In genomic region chr12:27060740-27061139, GRCh38 we compare ENCODE assay signal across 18 cellular contexts. TPM values are rescaled to one million over a fixed set of nuclear protein-coding genes. Genes with fewer than 3 reads are reported as not detected.
A peak's percentile ranks its signal among the peaks of the same experiment; 100 is the strongest.
DNase-seq lines count a peak whose midpoint lies in the region; ATAC-seq, FAIRE-seq and TF ChIP-seq lines count a peak whose summit lies in the region.
"Had no signal": no experiment of that assay in that cellular context is flagged by ENCODE, and none has a peak within 500 bp of the region (broad histone marks: within the 10 kb centered on the region; RNA-seq: fewer than 3 reads in every experiment).

No MANE protein-coding gene starts in this region.

- TF ChIP-seq RAD21 in HepG2 (CRISPR knock-in tag; IDR thresholded peaks at IDR 0.05) (no peak), SK-N-SH (IDR thresholded peaks at IDR 0.05; ENCODE audit: low read length) (no peak)

- H3K27ac ChIP-seq in HepG2 (ENCODE audit: extremely low read length, insufficient read depth, low read length) (no peak overlapping the region), right lobe of liver (no peak overlapping the region), neuronal stem cell (replicated peaks; ENCODE audit: low read length) (no peak overlapping the region), SK-N-SH (ENCODE audit: low read depth in 2 of 2, low read length in 1 of 2) (no peak overlapping the region), WERI-Rb-1 (no peak overlapping the region)
- H3K27ac ChIP-seq: 22Rv1, BLaER1, GM23248, HL-60 had no signal

- no peaks in the 10 kb centered on the region for H3K27me3 Mint-ChIP-seq in activated CD4-positive, alpha-beta T cell treated with anti-CD3 and anti-CD28 coated beads, Interleukin-2, amount 10 ng/mL, durations not matched to agents 24 days and 14 days
- H3K27me3 Mint-ChIP-seq: CD4-positive, CD25-positive, alpha-beta regulatory T cell had no signal

- H3K27me3 ChIP-seq in HepG2 (ENCODE audit: control insufficient read depth in 1 of 2, insufficient read depth in 2 of 2, low read length in 2 of 2) (no peaks in the 10 kb centered on the region), right lobe of liver (no peaks in the 10 kb centered on the region), neuronal stem cell (ENCODE audit: control insufficient read depth in 3 of 3, insufficient read depth in 3 of 3, low read depth in 1 of 3, low read length in 3 of 3) (no peaks in the 10 kb centered on the region), SK-N-SH (ENCODE audit: insufficient read depth) (no peaks in the 10 kb centered on the region), WERI-Rb-1 (ENCODE audit: insufficient read depth, low read depth, severe bottlenecking) (no peaks in the 10 kb centered on the region)
- H3K27me3 ChIP-seq: BLaER1 had no signal

- H3K27ac Mint-ChIP-seq in activated CD4-positive, alpha-beta T cell treated with anti-CD3 and anti-CD28 coated beads, Interleukin-2, amount 10 ng/mL, durations not matched to agents 24 days and 14 days, result no peak overlapping the region
- H3K27ac Mint-ChIP-seq: CD4-positive, CD25-positive, alpha-beta regulatory T cell had no signal

- H3K4me1 ChIP-seq in HepG2 (ENCODE audit: insufficient read depth, low read length), result no peaks in the 10 kb centered on the region
- no peaks in the 10 kb centered on the region for H3K4me1 ChIP-seq in right lobe of liver
- H3K4me1 ChIP-seq in neuronal stem cell (ENCODE audit: control insufficient read depth in 2 of 2, insufficient read depth in 1 of 2, low read depth in 1 of 2, low read length in 2 of 2), result no peaks in the 10 kb centered on the region
- H3K4me1 ChIP-seq in SK-N-SH (ENCODE audit: control insufficient read depth in 1 of 2, insufficient read depth in 2 of 2, low read depth in 1 of 2, low read length in 1 of 2), result no peaks in the 10 kb centered on the region
- H3K4me1 ChIP-seq: BLaER1 had no signal

- no peaks in the 10 kb centered on the region for H3K36me3 Mint-ChIP-seq in activated CD4-positive, alpha-beta T cell treated with anti-CD3 and anti-CD28 coated beads, Interleukin-2, amount 10 ng/mL, durations not matched to agents 24 days and 14 days (ENCODE audit: low read depth)

- no peaks in the 10 kb centered on the region for H3F3A ChIP-seq in SK-N-SH (replicated peaks; ENCODE audit: insufficient read depth)

- H4K91ac ChIP-seq in neuronal stem cell (ENCODE audit: low read depth, low read length, poor library complexity), result no peak overlapping the region

- no peak for FAIRE-seq in HepG2 (lab: Jason Lieb, UNC)
- FAIRE-seq: H54 had no signal

- H4K20me1 ChIP-seq in HepG2 (ENCODE audit: insufficient read depth, low read length) (no peaks in the 10 kb centered on the region), SK-N-SH (ENCODE audit: insufficient read depth) (no peaks in the 10 kb centered on the region)
- H4K20me1 ChIP-seq: BLaER1 had no signal

- peak overlapping the region; percentile 15 for H3K18ac ChIP-seq in neuronal stem cell (ENCODE audit: low read length)

- WGBS in HepG2 (ENCODE audit: low lambda C conversion rate), result 68% methylated on average over 2 of the region's 2 CpGs
- WGBS in right lobe of liver (ENCODE audit: insufficient coverage, low coverage, low lambda C conversion rate, missing lambda C conversion rate), result 75% methylated on average over 2 of the region's 2 CpGs
- no CpG with 5 or more reads among the region's 2 CpGs for WGBS in neuronal stem cell (ENCODE audit: extremely low coverage in 2 of 2, insufficient read length in 2 of 2, insufficient replicate concordance in 1 of 2), 2 donors
- 74% methylated on average over 2 of the region's 2 CpGs for WGBS in SK-N-SH (ENCODE audit: low lambda C conversion rate)

- POLR2A ChIA-PET in HepG2 (lab: Yijun Ruan, JAX) (no interaction called here), SK-N-SH (lab: Yijun Ruan, JAX) (no interaction called here)

- H3K4me2 ChIP-seq in HepG2 (ENCODE audit: low read depth, low read length), result no peak overlapping the region
- no peak overlapping the region for H3K4me2 ChIP-seq in neuronal stem cell (ENCODE audit: insufficient read depth, low read length, poor library complexity, severe bottlenecking)
- no peak overlapping the region for H3K4me2 ChIP-seq in SK-N-SH
- H3K4me2 ChIP-seq: BLaER1 had no signal

- TF ChIP-seq CTCF in HepG2 (CRISPR knock-in tag; IDR thresholded peaks at IDR 0.05) (no peak), right lobe of liver (IDR thresholded peaks at IDR 0.05) (no peak), fibroblast of pulmonary artery (IDR thresholded peaks at IDR 0.05; ENCODE audit: low read length, missing control alignments) (no peak), SK-N-SH (IDR thresholded peaks at IDR 0.05) (no peak), WERI-Rb-1 (IDR thresholded peaks at IDR 0.05; ENCODE audit: low read depth, low read length) (no peak)

- H2BK12ac ChIP-seq in neuronal stem cell (ENCODE audit: low read length), result no peak overlapping the region

- H3K36me3 ChIP-seq in HepG2 (replicated peaks in 1 of 2; ENCODE audit: control insufficient read depth in 1 of 2, insufficient read depth in 2 of 2, low read length in 2 of 2), result no peaks in the 10 kb centered on the region
- H3K36me3 ChIP-seq in right lobe of liver, result no peaks in the 10 kb centered on the region
- H3K36me3 ChIP-seq in neuronal stem cell (replicated peaks in 1 of 2; ENCODE audit: control insufficient read depth in 2 of 2, insufficient read depth in 2 of 2, low read length in 2 of 2), result no peaks in the 10 kb centered on the region
- no peaks in the 10 kb centered on the region for H3K36me3 ChIP-seq in SK-N-SH (replicated peaks in 1 of 2; ENCODE audit: control insufficient read depth in 1 of 2, insufficient read depth in 2 of 2, low read length in 1 of 2)
- H3K36me3 ChIP-seq in WERI-Rb-1, result no peaks in the 10 kb centered on the region

- H3K4me3 ChIP-seq in HepG2 (replicated peaks in 1 of 3; ENCODE audit: insufficient read depth in 1 of 3, low read depth in 2 of 3, low read length in 3 of 3) (no peak overlapping the region), right lobe of liver (no peak overlapping the region), fibroblast of pulmonary artery (replicated peaks; ENCODE audit: low read depth, low read length) (no peak overlapping the region), neuronal stem cell (ENCODE audit: low read length in 2 of 2) (no peak overlapping the region), SK-N-SH (ENCODE audit: low read depth in 2 of 2, low read length in 1 of 2) (no peak overlapping the region), WERI-Rb-1 (ENCODE audit: low read depth, low read length) (no peak overlapping the region)
- H3K4me3 ChIP-seq: BLaER1, GM23248 had no signal

- ATAC-seq in HepG2 (no peak), right lobe of liver (no peak)
- ATAC-seq: HCT116 had no signal

- H3K23ac ChIP-seq in neuronal stem cell (ENCODE audit: low read depth, low read length, poor library complexity), result no peak overlapping the region

- CTCF ChIA-PET in HepG2 (lab: Yijun Ruan, JAX; ENCODE audit: low intra/inter-chr PET ratio, low total read pairs) (no interaction called here), SK-N-SH (lab: Yijun Ruan, JAX) (no interaction called here)

- TF ChIP-seq EP300 in HepG2 (IDR thresholded peaks at IDR 0.05; ENCODE audit: low read depth in 2 of 2, low read length in 2 of 2) (no peak), HepG2 (CRISPR knock-in tag; IDR thresholded peaks at IDR 0.05; ENCODE audit: borderline replicate concordance) (no peak), SK-N-SH (IDR thresholded peaks at IDR 0.05; ENCODE audit: borderline replicate concordance in 1 of 2, low read depth in 1 of 2, low read length in 1 of 2) (no peak)

- no peak overlapping the region for H2AFZ ChIP-seq in HepG2 (ENCODE audit: low read length)
- H2AFZ ChIP-seq in neuronal stem cell (ENCODE audit: low read length), result no peak overlapping the region
- no peak overlapping the region for H2AFZ ChIP-seq in SK-N-SH (ENCODE audit: low read depth)
- H2AFZ ChIP-seq: GM23248 had no signal

- H3K14ac ChIP-seq in neuronal stem cell (ENCODE audit: low read length), result no peak overlapping the region

- intact Hi-C loops in HepG2 (cut with micrococcal nuclease; ENCODE audit: unreplicated experiment), result no loop called here
- intact Hi-C loops in right lobe of liver (cut with DNase I), result no loop called here
- intact Hi-C loops in activated CD4-positive, alpha-beta T cell treated with anti-CD3 and anti-CD28 coated beads, Interleukin-2, amount 10 ng/mL, durations not matched to agents 24 days and 14 days (cut with micrococcal nuclease), result no loop called here

- H3K79me1 ChIP-seq in neuronal stem cell (ENCODE audit: low read depth, low read length), result no peaks in the 10 kb centered on the region

- no peak overlapping the region for H3K4ac ChIP-seq in neuronal stem cell (ENCODE audit: low read length)

- no peak overlapping the region for H3K4me3 Mint-ChIP-seq in activated CD4-positive, alpha-beta T cell treated with anti-CD3 and anti-CD28 coated beads, Interleukin-2, amount 10 ng/mL, durations not matched to agents 24 days and 14 days
- H3K4me3 Mint-ChIP-seq: CD4-positive, CD25-positive, alpha-beta regulatory T cell had no signal

- H3K4me1 Mint-ChIP-seq in activated CD4-positive, alpha-beta T cell treated with anti-CD3 and anti-CD28 coated beads, Interleukin-2, amount 10 ng/mL, durations not matched to agents 24 days and 14 days, result no peaks in the 10 kb centered on the region
- H3K4me1 Mint-ChIP-seq: CD4-positive, CD25-positive, alpha-beta regulatory T cell had no signal

- H4K8ac ChIP-seq in neuronal stem cell (ENCODE audit: low read depth, low read length), result no peak overlapping the region

- H2BK5ac ChIP-seq in neuronal stem cell (ENCODE audit: low read length), result no peak overlapping the region

- H3K79me2 ChIP-seq in HepG2 (ENCODE audit: insufficient read depth, low read length) (no peaks in the 10 kb centered on the region), SK-N-SH (ENCODE audit: insufficient read depth) (no peaks in the 10 kb centered on the region)

- no peak overlapping the region for H2AK5ac ChIP-seq in neuronal stem cell (ENCODE audit: low read depth, low read length)

- H3K9ac ChIP-seq in HepG2 (ENCODE audit: insufficient read depth, low read depth, low read length) (no peak overlapping the region), neuronal stem cell (ENCODE audit: low read depth, low read length, poor library complexity) (peak overlapping the region; percentile 17), SK-N-SH (no peak overlapping the region)
- H3K9ac ChIP-seq: BLaER1, GM23248 had no signal

- TF ChIP-seq POLR2A in HepG2 (IDR thresholded peaks at IDR 0.05; ENCODE audit: insufficient read depth in 1 of 2, low read depth in 2 of 2, low read length in 2 of 2), result no peak
- no peak for TF ChIP-seq POLR2A in right lobe of liver (IDR thresholded peaks at IDR 0.05)

- no TSS peak for BruUV-seq in HepG2 (replicated peaks; lab: Mats Ljungman, UMichigan)

- no peak for DNase-seq in HepG2 (ENCODE audit: low spot score)
- no peak for DNase-seq in right lobe of liver
- DNase-seq in fibroblast of pulmonary artery (ENCODE audit: low read depth), result peak; percentile 53
- no peak for DNase-seq in neuronal stem cell (ENCODE audit: low spot score)
- DNase-seq in activated CD4-positive, alpha-beta T cell treated with anti-CD3 and anti-CD28 coated beads, Interleukin-2, amount 10 ng/mL, durations not matched to agents 24 days and 14 days, result no peak
- DNase-seq in SK-N-SH, result no peak
- DNase-seq in WERI-Rb-1, result no peak
- DNase-seq: AML-193; CD4-positive, CD25-positive, alpha-beta regulatory T cell; DMS53; GF-D8; GM23248 had no signal

- no peaks in the 10 kb centered on the region for H3K9me3 Mint-ChIP-seq in activated CD4-positive, alpha-beta T cell treated with anti-CD3 and anti-CD28 coated beads, Interleukin-2, amount 10 ng/mL, durations not matched to agents 24 days and 14 days

- no peak overlapping the region for H2BK120ac ChIP-seq in neuronal stem cell (ENCODE audit: low read depth, low read length)

- no peaks in the 10 kb centered on the region for H3K9me2 ChIP-seq in SK-N-SH

- no peak overlapping the region for H2BK15ac ChIP-seq in neuronal stem cell (ENCODE audit: low read length)

- H3K9me3 ChIP-seq in HepG2 (ENCODE audit: low read length) (no peaks in the 10 kb centered on the region), right lobe of liver (no peaks in the 10 kb centered on the region), neuronal stem cell (replicated peaks in 1 of 2; ENCODE audit: control insufficient read depth in 2 of 2, insufficient read depth in 1 of 2, low read depth in 1 of 2, low read length in 2 of 2) (no peaks in the 10 kb centered on the region), SK-N-SH (no peaks in the 10 kb centered on the region), WERI-Rb-1 (ENCODE audit: severe bottlenecking) (no peaks in the 10 kb centered on the region)

- in situ Hi-C loops in HepG2 (cut with HindIII; ENCODE audit: extremely low pct_ligation_motif_present, low pct_unique_long_range_greater_than_20kb), result no loop called here

RNA-seq across cellular contexts. Expression of gene C12orf71, which starts 21.6 kb away (rescaled TPM):
- total RNA-seq in HepG2 (2016; rRNA removed; fragmentation: Illumina TruSeq; extraction: Trizol), result not detected in 2 replicates
- total RNA-seq in HepG2 (2016; cell fraction: cytosol; rRNA removed; fragmentation: Illumina TruSeq; extraction: Trizol; ENCODE audit: low read depth), result not detected in 2 replicates
- total RNA-seq in HepG2 (2016; cell fraction: insoluble cytoplasmic fraction; rRNA removed; fragmentation: Illumina TruSeq; extraction: Trizol), result not detected in 2 replicates
- not detected in 2 replicates for total RNA-seq in HepG2 (2016; cell fraction: membrane; rRNA removed; fragmentation: Illumina TruSeq; extraction: Trizol)
- not detected in 2 replicates for total RNA-seq in HepG2 (2016; cell fraction: nucleus; rRNA removed; fragmentation: Illumina TruSeq; extraction: Trizol)
- not detected in 2 replicates for polyA plus RNA-seq in HepG2 (2011; rRNA removed)
- not detected in 2 replicates for polyA plus RNA-seq in HepG2 (2011; cell fraction: cytosol; rRNA removed)
- polyA plus RNA-seq in HepG2 (2011; cell fraction: nucleus; rRNA removed), result not detected in 2 replicates
- polyA plus RNA-seq in HepG2 (2012), result not detected in 2 replicates
- polyA plus RNA-seq in HepG2 (2016; cell fraction: cytosol; fragmentation: Illumina TruSeq; extraction: Trizol; ENCODE audit: low read depth), result not detected in 2 replicates
- not detected in 2 replicates for polyA plus RNA-seq in HepG2 (2016; cell fraction: insoluble cytoplasmic fraction; fragmentation: Illumina TruSeq; extraction: Trizol; ENCODE audit: low read depth)
- not detected in 2 replicates for polyA plus RNA-seq in HepG2 (2016; cell fraction: membrane; fragmentation: Illumina TruSeq; extraction: Trizol; ENCODE audit: low read depth)
- polyA plus RNA-seq in HepG2 (2016; cell fraction: nucleus; fragmentation: Illumina TruSeq; extraction: Trizol; ENCODE audit: insufficient read depth, low read depth), result not detected in 2 replicates
- polyA minus RNA-seq in HepG2 (2011; rRNA and poly(A)+ RNA removed; ENCODE audit: low replicate concordance), result not detected in 2 replicates
- not detected in 2 replicates for polyA minus RNA-seq in HepG2 (2011; cell fraction: cytosol; rRNA and poly(A)+ RNA removed)
- not detected in 2 replicates for polyA minus RNA-seq in HepG2 (2011; cell fraction: nucleus; rRNA and poly(A)+ RNA removed)
- total RNA-seq in right lobe of liver, result not detected
- not detected for polyA plus RNA-seq in neuronal stem cell (2013, experiment 1 of 2)
- polyA plus RNA-seq in neuronal stem cell (2013, experiment 2 of 2), result not detected
- total RNA-seq in activated CD4-positive, alpha-beta T cell treated with anti-CD3 and anti-CD28 coated beads, Interleukin-2, amount 10 ng/mL, durations not matched to agents 24 days and 14 days, result not detected in 2 replicates
- polyA plus RNA-seq in SK-N-SH (2012; rRNA removed), result not detected in 2 replicates
- not detected in 2 replicates for polyA plus RNA-seq in SK-N-SH (2012; cell fraction: cytosol; rRNA removed)
- polyA plus RNA-seq in SK-N-SH (2012; cell fraction: nucleus; rRNA removed), result not detected in 2 replicates
- total RNA-seq: A673; CD4-positive, CD25-positive, alpha-beta regulatory T cell; GM23248 had no signal
- polyA plus RNA-seq: CD4-positive, CD25-positive, alpha-beta regulatory T cell; GM23248 had no signal

RNA-seq across cellular contexts. Expression of gene MED21, which starts 38.4 kb away (rescaled TPM):
- 34.1 and 56.0 TPM in 2 replicates for total RNA-seq in HepG2 (2016; rRNA removed; fragmentation: Illumina TruSeq; extraction: Trizol)
- total RNA-seq in HepG2 (2016; cell fraction: cytosol; rRNA removed; fragmentation: Illumina TruSeq; extraction: Trizol; ENCODE audit: low read depth), result 9.5 and 9.8 TPM in 2 replicates
- 33.2 and 54.7 TPM in 2 replicates for total RNA-seq in HepG2 (2016; cell fraction: insoluble cytoplasmic fraction; rRNA removed; fragmentation: Illumina TruSeq; extraction: Trizol)
- 17.7 and 22.0 TPM in 2 replicates for total RNA-seq in HepG2 (2016; cell fraction: membrane; rRNA removed; fragmentation: Illumina TruSeq; extraction: Trizol)
- total RNA-seq in HepG2 (2016; cell fraction: nucleus; rRNA removed; fragmentation: Illumina TruSeq; extraction: Trizol), result 27.3 and 28.4 TPM in 2 replicates
- 19.2 and 19.4 TPM in 2 replicates for polyA plus RNA-seq in HepG2 (2011; rRNA removed)
- polyA plus RNA-seq in HepG2 (2011; cell fraction: cytosol; rRNA removed), result 9.1 and 13.2 TPM in 2 replicates
- 5.1 and 9.1 TPM in 2 replicates for polyA plus RNA-seq in HepG2 (2011; cell fraction: nucleus; rRNA removed)
- 19.9 and 21.5 TPM in 2 replicates for polyA plus RNA-seq in HepG2 (2012)
- 5.8 and 7.0 TPM in 2 replicates for polyA plus RNA-seq in HepG2 (2016; cell fraction: cytosol; fragmentation: Illumina TruSeq; extraction: Trizol; ENCODE audit: low read depth)
- polyA plus RNA-seq in HepG2 (2016; cell fraction: insoluble cytoplasmic fraction; fragmentation: Illumina TruSeq; extraction: Trizol; ENCODE audit: low read depth), result 44.5 and 48.7 TPM in 2 replicates
- polyA plus RNA-seq in HepG2 (2016; cell fraction: membrane; fragmentation: Illumina TruSeq; extraction: Trizol; ENCODE audit: low read depth), result 13.2 and 14.0 TPM in 2 replicates
- 17.9 and 18.9 TPM in 2 replicates for polyA plus RNA-seq in HepG2 (2016; cell fraction: nucleus; fragmentation: Illumina TruSeq; extraction: Trizol; ENCODE audit: insufficient read depth, low read depth)
- polyA minus RNA-seq in HepG2 (2011; rRNA and poly(A)+ RNA removed; ENCODE audit: low replicate concordance), result 33.8 and 105 TPM in 2 replicates
- polyA minus RNA-seq in HepG2 (2011; cell fraction: cytosol; rRNA and poly(A)+ RNA removed), result 24.2 and 29.0 TPM in 2 replicates
- 38.4 and 40.3 TPM in 2 replicates for polyA minus RNA-seq in HepG2 (2011; cell fraction: nucleus; rRNA and poly(A)+ RNA removed)
- total RNA-seq in right lobe of liver, result 10 to 100 TPM; 14.7 to 26.8 (median 20.6) TPM
- polyA plus RNA-seq in neuronal stem cell (2013, experiment 1 of 2), result 35.9 TPM
- 37.9 TPM for polyA plus RNA-seq in neuronal stem cell (2013, experiment 2 of 2)
- total RNA-seq in activated CD4-positive, alpha-beta T cell treated with anti-CD3 and anti-CD28 coated beads, Interleukin-2, amount 10 ng/mL, durations not matched to agents 24 days and 14 days, result 29.5 and 31.9 TPM in 2 replicates
- 13.9 and 19.4 TPM in 2 replicates for polyA plus RNA-seq in SK-N-SH (2012; rRNA removed)
- 20.5 and 22.4 TPM in 2 replicates for polyA plus RNA-seq in SK-N-SH (2012; cell fraction: cytosol; rRNA removed)
- polyA plus RNA-seq in SK-N-SH (2012; cell fraction: nucleus; rRNA removed), result 4.2 and 14.7 TPM in 2 replicates

RNA-seq across cellular contexts. Expression of gene TM7SF3, which starts 46.6 kb away (rescaled TPM):
- 94.4 and 116 TPM in 2 replicates for total RNA-seq in HepG2 (2016; rRNA removed; fragmentation: Illumina TruSeq; extraction: Trizol)
- 60.4 and 62.2 TPM in 2 replicates for total RNA-seq in HepG2 (2016; cell fraction: cytosol; rRNA removed; fragmentation: Illumina TruSeq; extraction: Trizol; ENCODE audit: low read depth)
- total RNA-seq in HepG2 (2016; cell fraction: insoluble cytoplasmic fraction; rRNA removed; fragmentation: Illumina TruSeq; extraction: Trizol), result 97.5 and 107 TPM in 2 replicates
- total RNA-seq in HepG2 (2016; cell fraction: membrane; rRNA removed; fragmentation: Illumina TruSeq; extraction: Trizol), result 107 and 119 TPM in 2 replicates
- total RNA-seq in HepG2 (2016; cell fraction: nucleus; rRNA removed; fragmentation: Illumina TruSeq; extraction: Trizol), result 83.7 and 117 TPM in 2 replicates
- 92.4 and 142 TPM in 2 replicates for polyA plus RNA-seq in HepG2 (2011; rRNA removed)
- polyA plus RNA-seq in HepG2 (2011; cell fraction: cytosol; rRNA removed), result 69.7 and 91.0 TPM in 2 replicates
- 57.6 and 67.7 TPM in 2 replicates for polyA plus RNA-seq in HepG2 (2011; cell fraction: nucleus; rRNA removed)
- polyA plus RNA-seq in HepG2 (2012), result 42.4 and 42.9 TPM in 2 replicates
- 50.6 and 52.5 TPM in 2 replicates for polyA plus RNA-seq in HepG2 (2016; cell fraction: cytosol; fragmentation: Illumina TruSeq; extraction: Trizol; ENCODE audit: low read depth)
- 80.7 TPM in 2 replicates for polyA plus RNA-seq in HepG2 (2016; cell fraction: insoluble cytoplasmic fraction; fragmentation: Illumina TruSeq; extraction: Trizol; ENCODE audit: low read depth)
- 85.7 and 89.6 TPM in 2 replicates for polyA plus RNA-seq in HepG2 (2016; cell fraction: membrane; fragmentation: Illumina TruSeq; extraction: Trizol; ENCODE audit: low read depth)
- 126 and 139 TPM in 2 replicates for polyA plus RNA-seq in HepG2 (2016; cell fraction: nucleus; fragmentation: Illumina TruSeq; extraction: Trizol; ENCODE audit: insufficient read depth, low read depth)
- polyA minus RNA-seq in HepG2 (2011; rRNA and poly(A)+ RNA removed; ENCODE audit: low replicate concordance), result 371 and 424 TPM in 2 replicates
- polyA minus RNA-seq in HepG2 (2011; cell fraction: cytosol; rRNA and poly(A)+ RNA removed), result 81.5 and 87.6 TPM in 2 replicates
- 59.6 and 73.8 TPM in 2 replicates for polyA minus RNA-seq in HepG2 (2011; cell fraction: nucleus; rRNA and poly(A)+ RNA removed)
- total RNA-seq in right lobe of liver, result 10 to 100 TPM; 38.4 to 75.1 (median 62.8) TPM
- polyA plus RNA-seq in neuronal stem cell (2013, experiment 1 of 2), result 38.6 TPM
- polyA plus RNA-seq in neuronal stem cell (2013, experiment 2 of 2), result 37.2 TPM
- 44.0 and 51.6 TPM in 2 replicates for total RNA-seq in activated CD4-positive, alpha-beta T cell treated with anti-CD3 and anti-CD28 coated beads, Interleukin-2, amount 10 ng/mL, durations not matched to agents 24 days and 14 days
- polyA plus RNA-seq in SK-N-SH (2012; rRNA removed), result 72.1 and 121 TPM in 2 replicates
- polyA plus RNA-seq in SK-N-SH (2012; cell fraction: cytosol; rRNA removed), result 97.1 and 100 TPM in 2 replicates
- 35.7 and 73.9 TPM in 2 replicates for polyA plus RNA-seq in SK-N-SH (2012; cell fraction: nucleus; rRNA removed)
